8 cellular contexts compared by ENCODE assay signal in genomic region chr15:30992073-30992363, GRCh38. TPM values are rescaled to one million over a fixed set of nuclear protein-coding genes. Genes with fewer than 3 reads are reported as not detected.
DNase-seq lines count a peak whose midpoint lies in the region; ATAC-seq, FAIRE-seq and TF ChIP-seq lines count a peak whose summit lies in the region.

No MANE protein-coding gene starts in this region.

- peak; percentile 10 for DNase-seq in A172 (ENCODE audit: low spot score)
- no peak for DNase-seq in H54 (ENCODE audit: insufficient read length, low spot score)
- no peak for DNase-seq in activated naive CD4-positive, alpha-beta T cell treated with anti-CD3 and anti-CD28 coated beads, Interleukin-2, amount 50 U/mL, for 72 hours (ENCODE audit: low spot score in 2 of 2)
- DNase-seq in stomach: no peak
- no peak for DNase-seq in middle frontal gyrus (ENCODE audit: extremely low spot score, low spot score)
- no peak for DNase-seq in stimulated activated CD4-positive, alpha-beta T cell treated with anti-CD3 and anti-CD28 coated beads, Interleukin-4, amount 100 ng/mL, for 4 hours

- H3K27ac Mint-ChIP-seq in activated naive CD4-positive, alpha-beta T cell treated with anti-CD3 and anti-CD28 coated beads, Interleukin-2, amount 50 U/mL, for 72 hours: peak overlapping the region; percentile 51 to 85

- TF ChIP-seq EP300 in stomach (IDR thresholded peaks at IDR 0.05): no peak

- H3K9me3 Mint-ChIP-seq in activated naive CD4-positive, alpha-beta T cell treated with anti-CD3 and anti-CD28 coated beads, Interleukin-2, amount 50 U/mL, for 72 hours: peaks cover 0 to 4% of the 10 kb centered on the region in 2 donors

- ATAC-seq in activated naive CD4-positive, alpha-beta T cell treated with anti-CD3 and anti-CD28 coated beads, Interleukin-2, amount 50 U/mL, for 72 hours: no peak
- no peak for ATAC-seq in GM19463 (IDR thresholded peaks at IDR 0.05; ENCODE audit: unreplicated experiment)

- H3K27me3 ChIP-seq in iPS-18a (ENCODE audit: control insufficient read depth, insufficient read depth, low read length) (no peaks in the 10 kb centered on the region), stomach (no peaks in the 10 kb centered on the region)

- TF ChIP-seq POLR2A in H54 (IDR thresholded peaks at IDR 0.05; ENCODE audit: low read depth, low read length): no peak
- no peak for TF ChIP-seq POLR2A in stomach (IDR thresholded peaks at IDR 0.05)

- H3K4me3 ChIP-seq in iPS-18a (ENCODE audit: low read length): peak overlapping the region; percentile 84
- peak overlapping the region; percentile 74 to 96 (median 89) for H3K4me3 ChIP-seq in stomach

- no peaks in the 10 kb centered on the region for H3K36me3 ChIP-seq in iPS-18a (ENCODE audit: control insufficient read depth, low read depth, low read length)
- H3K36me3 ChIP-seq in stomach: peaks cover 0 to 2% (median 0%) of the 10 kb centered on the region in 4 donors

- H3K4me1 ChIP-seq in iPS-18a (ENCODE audit: control insufficient read depth, low read depth, low read length) (peaks cover 8% of the 10 kb centered on the region), stomach (peaks cover 14 to 43% (median 31%) of the 10 kb centered on the region in 4 donors)

- peak; percentile 50 for FAIRE-seq in H54 (lab: Jason Lieb, UNC)

- H3K9me3 ChIP-seq in iPS-18a (ENCODE audit: control insufficient read depth, low read depth, low read length) (no peaks in the 10 kb centered on the region), stomach (no peaks in the 10 kb centered on the region)

- 0 to 3% (median 1%) methylated on average over 9 to 10 of the region's 10 CpGs for WGBS in stomach, 5 donors

- H3K9ac ChIP-seq in iPS-18a (ENCODE audit: low read length): peak overlapping the region; percentile 69

- H3K27ac ChIP-seq in iPS-18a (ENCODE audit: low read length): no peak overlapping the region
- H3K27ac ChIP-seq in stomach: peak overlapping the region; percentile 91 to 100 (median 97)

- peaks cover 6% of the 10 kb centered on the region in 2 donors for H3K36me3 Mint-ChIP-seq in activated naive CD4-positive, alpha-beta T cell treated with anti-CD3 and anti-CD28 coated beads, Interleukin-2, amount 50 U/mL, for 72 hours

- no peak for TF ChIP-seq CTCF in stomach (IDR thresholded peaks at IDR 0.05)

- intact Hi-C loops in stomach (cut with DNase I; ENCODE audit: low total_unique reads): no loop called here

RNA-seq across cellular contexts. Expression of gene MTMR10, which starts 0.6 kb away (rescaled TPM):
- 14.4 and 20.9 TPM in 2 replicates for total RNA-seq in A172 (2014; rRNA removed; shearing (Covaris generic))
- 10 to 100 TPM; 13.1 to 14.5 TPM for total RNA-seq in activated naive CD4-positive, alpha-beta T cell treated with anti-CD3 and anti-CD28 coated beads, Interleukin-2, amount 50 U/mL, for 72 hours
- 100 to 1,000 TPM in 1 of 5 donors, 10 to 100 TPM in 3, 1 to 10 TPM in 1; 4.9 to 118 (median 39.7) TPM for total RNA-seq in stomach
- 10 to 100 TPM in 2 of 3 donors, 1 to 10 TPM in 1; 6.9 to 14.7 (median 10.9) TPM for polyA plus RNA-seq in stomach
